ENCODE assay signal across 2 cellular contexts in the genomic region with DNA sequence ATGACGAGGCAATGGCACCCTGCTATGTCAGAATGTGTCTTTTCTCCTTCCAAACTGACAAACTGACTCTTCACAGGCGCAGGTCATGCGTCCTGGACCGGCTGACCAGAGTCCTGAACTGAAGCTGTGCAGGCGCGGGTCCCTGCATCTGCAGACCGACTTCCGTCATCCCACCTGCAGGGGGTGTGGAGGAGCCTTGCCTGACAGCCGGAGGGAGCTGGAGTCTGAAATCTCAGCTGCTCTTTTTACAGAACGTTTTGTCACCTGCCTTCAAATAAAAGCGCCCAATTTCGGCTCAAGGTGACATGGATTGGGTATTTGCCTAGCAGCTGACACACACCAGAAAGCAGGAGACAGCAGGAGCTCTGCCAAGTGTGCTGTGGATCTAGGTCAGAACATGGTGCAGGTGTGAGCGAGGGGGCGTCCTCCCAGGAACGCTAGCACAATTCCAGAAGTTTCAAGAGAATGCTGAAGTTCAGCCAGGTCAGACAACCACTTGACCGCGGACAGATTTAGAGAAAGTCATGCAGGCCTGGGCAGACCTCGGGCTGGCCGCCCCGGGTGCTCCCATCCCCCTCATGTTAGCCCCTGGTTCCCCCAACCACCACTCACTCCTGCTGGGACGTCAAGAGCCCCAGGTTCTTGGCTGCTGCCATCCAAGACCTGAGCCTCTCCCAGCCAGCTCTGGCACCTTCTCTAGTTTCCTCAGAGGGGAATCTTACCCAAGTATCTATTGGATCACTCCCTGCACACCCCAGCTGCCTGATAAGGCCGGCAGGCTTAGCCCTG.
TF ChIP-seq lines count a peak whose summit lies in the region.

No MANE protein-coding gene starts in this region.

TF ChIP-seq in HEK293T, 16 proteins besides CTCF, POLR2A, EP300 and RAD21:
- TF ChIP-seq ELF4 (IDR thresholded peaks at IDR 0.05) (no peak), TARDBP (IDR thresholded peaks at IDR 0.05) (no peak), L3MBTL2 (conservative IDR thresholded peaks at IDR 0.05) (no peak), ZNF384 (IDR thresholded peaks at IDR 0.05) (no peak), SUZ12 (IDR thresholded peaks at IDR 0.05) (no peak), CTBP1 (IDR thresholded peaks at IDR 0.05; ENCODE audit: borderline replicate concordance) (no peak), SP1 (IDR thresholded peaks at IDR 0.05) (no peak), HDGF (IDR thresholded peaks at IDR 0.05; ENCODE audit: borderline replicate concordance) (no peak), LEF1 (IDR thresholded peaks at IDR 0.05; ENCODE audit: borderline replicate concordance) (no peak)

TF ChIP-seq in K562, 482 proteins besides CTCF, POLR2A, EP300 and RAD21:
- TF ChIP-seq CREB3 (tag; conservative IDR thresholded peaks at IDR 0.05; ENCODE audit: low read depth) (no peak), BCLAF1 (IDR thresholded peaks at IDR 0.05; ENCODE audit: borderline replicate concordance in 1 of 2, control insufficient read depth in 1 of 2, low read depth in 2 of 2, low read length in 1 of 2) (no peak), ARID4B (CRISPR knock-in tag; IDR thresholded peaks at IDR 0.05) (peak; percentile 26; the same call in 1 of the 2 replicates), CCAR2 (IDR thresholded peaks at IDR 0.05; ENCODE audit: low read depth, low read length) (no peak), SMC3 (conservative IDR thresholded peaks at IDR 0.05; ENCODE audit: insufficient read depth, low read depth, low read length) (peak; percentile 35; the same call in 1 of the 2 replicates), NRF1 (conservative IDR thresholded peaks at IDR 0.05 in 1 of 2, IDR thresholded peaks at IDR 0.05 in 1 of 2) (0 out of 4 replicates have a peak, but pooled peaks of 1 of the 2 experiments have one; percentile 27), CREM (IDR thresholded peaks at IDR 0.05; ENCODE audit: low read depth) (0 out of 2 replicates have a peak, but pooled peaks have one; percentile 9), SLC30A9 (CRISPR knock-in tag; IDR thresholded peaks at IDR 0.05) (no peak)
- TF ChIP-seq, protein P1, sequence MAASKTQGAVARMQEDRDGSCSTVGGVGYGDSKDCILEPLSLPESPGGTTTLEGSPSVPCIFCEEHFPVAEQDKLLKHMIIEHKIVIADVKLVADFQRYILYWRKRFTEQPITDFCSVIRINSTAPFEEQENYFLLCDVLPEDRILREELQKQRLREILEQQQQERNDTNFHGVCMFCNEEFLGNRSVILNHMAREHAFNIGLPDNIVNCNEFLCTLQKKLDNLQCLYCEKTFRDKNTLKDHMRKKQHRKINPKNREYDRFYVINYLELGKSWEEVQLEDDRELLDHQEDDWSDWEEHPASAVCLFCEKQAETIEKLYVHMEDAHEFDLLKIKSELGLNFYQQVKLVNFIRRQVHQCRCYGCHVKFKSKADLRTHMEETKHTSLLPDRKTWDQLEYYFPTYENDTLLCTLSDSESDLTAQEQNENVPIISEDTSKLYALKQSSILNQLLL (CRISPR knock-in tag; IDR thresholded peaks at IDR 0.05; ENCODE audit: borderline replicate concordance) = no peak
- TF ChIP-seq, protein P2, sequence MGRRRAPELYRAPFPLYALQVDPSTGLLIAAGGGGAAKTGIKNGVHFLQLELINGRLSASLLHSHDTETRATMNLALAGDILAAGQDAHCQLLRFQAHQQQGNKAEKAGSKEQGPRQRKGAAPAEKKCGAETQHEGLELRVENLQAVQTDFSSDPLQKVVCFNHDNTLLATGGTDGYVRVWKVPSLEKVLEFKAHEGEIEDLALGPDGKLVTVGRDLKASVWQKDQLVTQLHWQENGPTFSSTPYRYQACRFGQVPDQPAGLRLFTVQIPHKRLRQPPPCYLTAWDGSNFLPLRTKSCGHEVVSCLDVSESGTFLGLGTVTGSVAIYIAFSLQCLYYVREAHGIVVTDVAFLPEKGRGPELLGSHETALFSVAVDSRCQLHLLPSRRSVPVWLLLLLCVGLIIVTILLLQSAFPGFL (CRISPR knock-in tag; IDR thresholded peaks at IDR 0.05) = no peak
TF ChIP-seq in K562: peak in this region for 4.
